Comparison of ENCODE assay signal across 9 cellular contexts in the genomic region with DNA sequence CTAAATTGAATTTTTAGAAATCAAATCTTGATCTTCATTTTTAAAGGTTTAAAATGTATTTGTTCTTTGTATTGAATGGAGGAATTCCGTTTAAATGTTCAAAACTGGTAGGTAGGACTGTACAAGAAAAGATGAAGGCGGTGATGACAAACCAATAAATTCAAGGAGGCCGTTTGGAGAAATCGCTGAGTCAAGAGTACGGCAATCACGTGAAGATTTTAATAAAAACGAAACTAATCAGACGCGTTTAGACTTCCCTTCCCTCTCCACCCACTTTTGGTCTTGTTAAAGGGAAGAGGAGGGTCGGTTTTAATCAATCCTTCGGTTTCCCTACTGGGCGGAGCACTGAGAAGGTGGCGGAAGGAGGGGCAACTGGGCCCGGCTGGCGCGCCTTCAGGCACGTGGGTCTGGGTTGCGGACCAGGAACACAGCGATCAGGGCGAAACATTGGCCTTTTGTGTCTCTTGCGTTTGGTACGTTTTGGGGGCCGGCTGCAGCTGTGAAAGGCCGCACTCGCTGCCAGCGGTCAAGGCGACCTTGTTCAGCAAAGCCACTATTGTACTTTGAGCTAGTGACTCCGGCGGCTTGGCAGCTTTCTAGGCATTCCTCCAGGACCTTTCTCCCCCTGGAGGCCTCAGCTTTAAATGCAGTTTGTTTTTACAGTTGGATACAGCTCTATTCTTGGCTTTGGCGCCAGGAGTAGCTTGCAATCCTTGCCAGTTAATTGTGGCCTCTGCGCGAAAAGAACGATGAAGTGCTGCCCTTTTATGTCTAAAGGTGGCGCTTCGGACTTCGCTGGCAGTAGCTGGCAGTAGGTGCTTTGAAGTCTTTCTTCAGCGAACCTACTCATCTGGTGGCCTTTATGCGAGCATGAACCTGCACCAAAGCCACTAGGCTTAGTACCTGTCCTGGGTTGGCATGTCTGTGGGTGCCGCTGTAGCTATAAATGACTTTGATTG. TPM values are rescaled to one million over a fixed set of nuclear protein-coding genes. Genes with fewer than 3 reads are reported as not detected.
DNase-seq lines count a peak whose midpoint lies in the region; ATAC-seq and TF ChIP-seq lines count a peak whose summit lies in the region.
"Had no signal": no experiment of that assay in that cellular context is flagged by ENCODE, and none has a peak within 500 bp of the region (broad histone marks: within the 10 kb centered on the region; RNA-seq: fewer than 3 reads in every experiment).

No MANE protein-coding gene starts in this region.

- peak; percentile 71 for ATAC-seq in GM18873 (IDR thresholded peaks at IDR 0.05; ENCODE audit: low FRiP score, unreplicated experiment)
- ATAC-seq in HG03108 (IDR thresholded peaks at IDR 0.05; ENCODE audit: unreplicated experiment): peak; percentile 66

- no peaks in the 10 kb centered on the region for H3K36me3 ChIP-seq in kidney epithelial cell (ENCODE audit: control insufficient read depth, insufficient read depth, low read length)

- peak overlapping the region; percentile 57 for H3K4me3 ChIP-seq in AG09309 (ENCODE audit: control insufficient read depth, low read depth, low read length)
- peak overlapping the region; percentile 34 for H3K4me3 ChIP-seq in kidney epithelial cell (ENCODE audit: low read depth, low read length)
- H3K4me3 ChIP-seq: SK-N-MC had no signal

- DNase-seq in AG09309 (ENCODE audit: low read depth) (peak; percentile 45), NCI-H2196 treated with DMSO at 0.1 percent for 48 hours (lab: John Stamatoyannopoulos, UW; ENCODE audit: unreplicated experiment) (peak; percentile 89), kidney epithelial cell (ENCODE audit: low read depth) (no peak)
- peak; percentile 13 for DNase-seq in activated CD4-positive, CD25-positive, alpha-beta regulatory T cell treated with anti-CD3 and anti-CD28 coated beads, Interleukin-2, amount 50 U/mL, for 16 hours (ENCODE audit: low read depth, low spot score)
- DNase-seq in stimulated activated CD4-positive, alpha-beta T cell treated with anti-CD3 and anti-CD28 coated beads, Interleukin-15, amount 100 ng/mL, for 1 hour (ENCODE audit: low read depth in 1 of 2, low spot score in 1 of 2): peak; percentile 6 to 26

- H3K27me3 ChIP-seq in kidney epithelial cell (ENCODE audit: control insufficient read depth, insufficient read depth, low read length): no peaks in the 10 kb centered on the region

- peak overlapping the region; percentile 70 for H3K27ac ChIP-seq in cingulate gyrus (ENCODE audit: low read depth, low read length)
- H3K27ac ChIP-seq: SK-N-MC had no signal

- peak; percentile 54 for TF ChIP-seq CTCF in AG09309 (IDR thresholded peaks at IDR 0.05; ENCODE audit: control insufficient read depth, insufficient read depth, low read depth, low read length, missing control alignments)
- TF ChIP-seq CTCF in kidney epithelial cell (IDR thresholded peaks at IDR 0.05; ENCODE audit: insufficient read depth, low read length, poor library complexity, severe bottlenecking): peak; percentile 53

RNA-seq across cellular contexts. Expression of a gene that starts 16.7 kb away (rescaled TPM):
- total RNA-seq in kidney epithelial cell: 115 and 121 TPM in 2 replicates
